Comparison of ENCODE assay signal across 14 cellular contexts in the genomic region with DNA sequence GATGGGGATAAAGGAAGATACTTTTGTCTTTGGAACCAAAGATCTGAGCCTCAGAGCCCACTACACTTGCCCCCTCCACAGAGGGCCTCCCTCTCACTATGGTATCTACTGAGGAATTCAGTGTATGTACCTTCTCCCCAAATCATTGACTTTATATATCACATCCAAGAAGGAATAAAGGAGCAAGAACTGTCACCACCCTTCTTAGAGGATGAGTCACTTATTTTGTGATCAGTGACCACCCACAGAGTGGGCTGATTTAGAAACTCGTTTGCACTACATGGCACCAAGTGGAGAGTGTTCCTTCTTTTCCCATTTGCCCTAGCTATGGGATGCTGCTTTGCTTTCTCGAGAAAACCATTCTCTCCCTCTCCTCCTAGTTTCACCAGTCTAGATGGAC. TPM values are rescaled to one million over a fixed set of nuclear protein-coding genes. Genes with fewer than 3 reads are reported as not detected.
DNase-seq lines count a peak whose midpoint lies in the region; ATAC-seq, FAIRE-seq and TF ChIP-seq lines count a peak whose summit lies in the region.
"Had no signal": no experiment of that assay in that cellular context is flagged by ENCODE, and none has a peak within 500 bp of the region (broad histone marks: within the 10 kb centered on the region; RNA-seq: fewer than 3 reads in every experiment).

No MANE protein-coding gene starts in this region.

- no peaks in the 10 kb centered on the region for H3K36me3 ChIP-seq in CD4-positive, alpha-beta memory T cell (ENCODE audit: insufficient read depth, low read length)
- H3K36me3 ChIP-seq in suprapubic skin, result no peaks in the 10 kb centered on the region
- H3K36me3 ChIP-seq: right lobe of liver had no signal

- H3K4me3 ChIP-seq in CD4-positive, alpha-beta memory T cell (ENCODE audit: low read length in 2 of 2), result no peak overlapping the region
- H3K4me3 ChIP-seq in suprapubic skin, result no peak overlapping the region
- H3K4me3 ChIP-seq: right lobe of liver had no signal

- H3K4me1 Mint-ChIP-seq in CD4-positive, alpha-beta memory T cell, result peaks cover 65 to 97% (median 80%) of the 10 kb centered on the region in 4 donors
- peaks cover 61% of the 10 kb centered on the region for H3K4me1 Mint-ChIP-seq in activated T-helper 2 cell treated with anti-CD3 and anti-CD28 coated beads, Interferon-gamma antibody, Interleukin-2, Interleukin-4, amounts not matched to agents 10 μg/mL and 5 μg/mL and 100 μg/mL, durations not matched to agents 14 hours and 24 hours and 36 hours (ENCODE audit: low read depth)
- H3K4me1 Mint-ChIP-seq in naive B cell (peaks cover 66 to 98% (median 74%) of the 10 kb centered on the region in 3 donors), WTC11 (peaks cover 13% of the 10 kb centered on the region)

- H3K4me3 Mint-ChIP-seq in CD4-positive, alpha-beta memory T cell, result peak overlapping the region; percentile 38 to 94 (median 80)
- peak overlapping the region; percentile 55 for H3K4me3 Mint-ChIP-seq in activated T-helper 2 cell treated with anti-CD3 and anti-CD28 coated beads, Interferon-gamma antibody, Interleukin-2, Interleukin-4, amounts not matched to agents 10 μg/mL and 5 μg/mL and 100 μg/mL, durations not matched to agents 14 hours and 24 hours and 36 hours (ENCODE audit: low read depth)
- H3K4me3 Mint-ChIP-seq in naive B cell (peak overlapping the region; percentile 71 to 97 (median 91)), WTC11 (no peak overlapping the region)

- H3K9me3 ChIP-seq in CD4-positive, alpha-beta memory T cell (ENCODE audit: control insufficient read depth in 1 of 2, low read length in 2 of 2), result no peaks in the 10 kb centered on the region
- no peaks in the 10 kb centered on the region for H3K9me3 ChIP-seq in suprapubic skin
- H3K9me3 ChIP-seq: right lobe of liver had no signal

- 50% methylated on average over 2 of the region's 2 CpGs for WGBS in suprapubic skin

- peaks cover 93% of the 10 kb centered on the region for H3K4me1 ChIP-seq in CD4-positive, alpha-beta memory T cell (ENCODE audit: insufficient read depth, low read length)
- H3K4me1 ChIP-seq in suprapubic skin, result peaks cover 45% of the 10 kb centered on the region
- H3K4me1 ChIP-seq: right lobe of liver had no signal

- no peak for DNase-seq in CD4-positive, alpha-beta memory T cell
- no peak for DNase-seq in GM12892 (ENCODE audit: insufficient read length)
- no peak for DNase-seq in activated T-helper 2 cell treated with anti-CD3 and anti-CD28 coated beads, Interferon-gamma antibody, Interleukin-2, Interleukin-4, amounts not matched to agents 10 μg/mL and 5 μg/mL and 100 μg/mL, durations not matched to agents 14 hours and 24 hours and 36 hours (ENCODE audit: low spot score)
- DNase-seq in naive B cell, result no peak
- no peak for DNase-seq in suprapubic skin (ENCODE audit: low spot score in 2 of 2)
- DNase-seq in activated CD4-positive, CD25-positive, alpha-beta regulatory T cell (lab: John Stamatoyannopoulos, UW), result no peak
- DNase-seq in ACHN, result no peak
- DNase-seq in WTC11 (ENCODE audit: low spot score), result no peak
- DNase-seq: activated effector memory CD4-positive, alpha-beta T cell treated with anti-CD3 and anti-CD28 coated beads, Interleukin-2, amount 50 U/mL, for 16 hours; cerebellar nuclear complex; NCI-H2107; right lobe of liver; SHP77 treated with DMSO at 0.1 percent for 48 hours had no signal

- H3K27me3 ChIP-seq in CD4-positive, alpha-beta memory T cell (ENCODE audit: insufficient read depth, low read length), result no peaks in the 10 kb centered on the region
- H3K27me3 ChIP-seq in suprapubic skin, result no peaks in the 10 kb centered on the region
- H3K27me3 ChIP-seq: right lobe of liver had no signal

- ATAC-seq in naive B cell (ENCODE audit: low read depth in 2 of 2) (no peak), WTC11 (no peak)
- ATAC-seq: left lobe of liver, right lobe of liver had no signal

- POLR2A ChIA-PET in CD4-positive, alpha-beta memory T cell (lab: Charles Lee; ENCODE audit: partially characterized antibody), result interaction anchor here (0.7 to 5.1 kb wide), 8 partner anchors 11 to 234 kb away, joined by 3 to 58 read pairs (median 5); a partner anchor contains a TSS
- POLR2A ChIA-PET in WTC11 (lab: Charles Lee), result no interaction called here

- TF ChIP-seq EP300 in suprapubic skin (IDR thresholded peaks at IDR 0.05), result no peak

- H3K36me3 Mint-ChIP-seq in CD4-positive, alpha-beta memory T cell, result peaks cover 14 to 42% of the 10 kb centered on the region in 2 donors
- peaks cover 48% of the 10 kb centered on the region for H3K36me3 Mint-ChIP-seq in activated T-helper 2 cell treated with anti-CD3 and anti-CD28 coated beads, Interferon-gamma antibody, Interleukin-2, Interleukin-4, amounts not matched to agents 10 μg/mL and 5 μg/mL and 100 μg/mL, durations not matched to agents 14 hours and 24 hours and 36 hours (ENCODE audit: low read depth)
- H3K36me3 Mint-ChIP-seq in naive B cell, result peaks cover 8 to 15% of the 10 kb centered on the region in 2 donors
- H3K36me3 Mint-ChIP-seq in WTC11, result peaks cover 41% of the 10 kb centered on the region

- H3K27me3 Mint-ChIP-seq in CD4-positive, alpha-beta memory T cell, result no peaks in the 10 kb centered on the region
- H3K27me3 Mint-ChIP-seq in activated T-helper 2 cell treated with anti-CD3 and anti-CD28 coated beads, Interferon-gamma antibody, Interleukin-2, Interleukin-4, amounts not matched to agents 10 μg/mL and 5 μg/mL and 100 μg/mL, durations not matched to agents 14 hours and 24 hours and 36 hours (ENCODE audit: low read depth), result no peaks in the 10 kb centered on the region
- H3K27me3 Mint-ChIP-seq in naive B cell, result no peaks in the 10 kb centered on the region
- no peaks in the 10 kb centered on the region for H3K27me3 Mint-ChIP-seq in WTC11 (ENCODE audit: low read depth)

- intact Hi-C loops in CD4-positive, alpha-beta memory T cell (cut with micrococcal nuclease), result loop anchor here (10.0 kb wide), 1 partner anchor 1001 kb away; no protein-coding TSS in a partner anchor
- intact Hi-C loops in activated T-helper 2 cell treated with anti-CD3 and anti-CD28 coated beads, Interferon-gamma antibody, Interleukin-2, Interleukin-4, amounts not matched to agents 10 μg/mL and 5 μg/mL and 100 μg/mL, durations not matched to agents 14 hours and 24 hours and 36 hours (cut with micrococcal nuclease), result no loop called here

- in situ Hi-C loops in ACHN (cut with HindIII; ENCODE audit: low pct_ligation_motif_present, low pct_unique_long_range_greater_than_20kb, low sequenced_read_pairs), result no loop called here

- no peak for TF ChIP-seq CTCF in suprapubic skin (IDR thresholded peaks at IDR 0.05)
- TF ChIP-seq CTCF in WTC11 (IDR thresholded peaks at IDR 0.05), result no peak

- TF ChIP-seq POLR2A in GM12892 (IDR thresholded peaks at IDR 0.05; ENCODE audit: low read depth, low read length) (peak; percentile 47; the same call in 1 of the 2 replicates), suprapubic skin (IDR thresholded peaks at IDR 0.05) (no peak)

- FAIRE-seq in GM12892 (lab: Jason Lieb, UNC), result peak; percentile 33

- H3K9me3 Mint-ChIP-seq in CD4-positive, alpha-beta memory T cell, result no peaks in the 10 kb centered on the region
- H3K9me3 Mint-ChIP-seq in activated T-helper 2 cell treated with anti-CD3 and anti-CD28 coated beads, Interferon-gamma antibody, Interleukin-2, Interleukin-4, amounts not matched to agents 10 μg/mL and 5 μg/mL and 100 μg/mL, durations not matched to agents 14 hours and 24 hours and 36 hours, result no peaks in the 10 kb centered on the region
- H3K9me3 Mint-ChIP-seq in naive B cell, result no peaks in the 10 kb centered on the region
- peaks cover 6% of the 10 kb centered on the region for H3K9me3 Mint-ChIP-seq in WTC11

- peak overlapping the region; percentile 34 for H3K27ac ChIP-seq in CD4-positive, alpha-beta memory T cell (ENCODE audit: low read depth, low read length)
- H3K27ac ChIP-seq in suprapubic skin, result no peak overlapping the region
- H3K27ac ChIP-seq: right lobe of liver had no signal

- peak overlapping the region; percentile 29 to 94 (median 75) for H3K27ac Mint-ChIP-seq in CD4-positive, alpha-beta memory T cell
- peak overlapping the region; percentile 74 for H3K27ac Mint-ChIP-seq in activated T-helper 2 cell treated with anti-CD3 and anti-CD28 coated beads, Interferon-gamma antibody, Interleukin-2, Interleukin-4, amounts not matched to agents 10 μg/mL and 5 μg/mL and 100 μg/mL, durations not matched to agents 14 hours and 24 hours and 36 hours
- H3K27ac Mint-ChIP-seq in naive B cell (peak overlapping the region; percentile 84 to 98 (median 94)), WTC11 (no peak overlapping the region; the same call in 1 of the 2 replicates)

- CTCF ChIA-PET in CD4-positive, alpha-beta memory T cell (lab: Charles Lee; ENCODE audit: partially characterized antibody), result interaction anchor here (1.0 to 2.2 kb wide), 3 partner anchors 9 to 61 kb away, joined by 3 to 6 read pairs (median 5); a partner anchor contains a TSS
- CTCF ChIA-PET in WTC11 (lab: Charles Lee), result no interaction called here

TF ChIP-seq in WTC11, 78 proteins besides CTCF, POLR2A, EP300 and RAD21 (continues in another document):
- no peak for TF ChIP-seq NFE2L1 (CRISPR knock-in tag; IDR thresholded peaks at IDR 0.05)

RNA-seq across cellular contexts. Expression of a gene that starts 5.7 kb away (rescaled TPM):
- 100 to 1,000 TPM; 103 to 105 TPM for total RNA-seq in CD4-positive, alpha-beta memory T cell
- 10 to 100 TPM; 81.3 to 90.4 TPM for polyA plus RNA-seq in CD4-positive, alpha-beta memory T cell
- 125 TPM for polyA plus RNA-seq in GM12892 (2012; ENCODE audit: missing spikeins)
- total RNA-seq in activated T-helper 2 cell treated with anti-CD3 and anti-CD28 coated beads, Interferon-gamma antibody, Interleukin-2, Interleukin-4, amounts not matched to agents 10 μg/mL and 5 μg/mL and 100 μg/mL, durations not matched to agents 14 hours and 24 hours and 36 hours, result 41.8 and 43.8 TPM in 2 replicates
- polyA plus RNA-seq in naive B cell (ENCODE audit: low read depth in 6 of 6), result 100 to 1,000 TPM; 135 to 209 (median 173) TPM
- 10 to 100 TPM; 27.7 to 76.0 (median 39.2) TPM for total RNA-seq in suprapubic skin
- total RNA-seq in WTC11 (2021), result 24.2 to 29.0 TPM (median 25.9 TPM) in 3 replicates
